11 cellular contexts compared by ENCODE assay signal in genomic region chr3:71168043-71168720, GRCh38.
DNase-seq lines count a peak whose midpoint lies in the region; ATAC-seq and TF ChIP-seq lines count a peak whose summit lies in the region.
"Had no signal": no experiment of that assay in that cellular context is flagged by ENCODE, and none has a peak within 500 bp of the region (broad histone marks: within the 10 kb centered on the region; RNA-seq: fewer than 3 reads in every experiment).

No MANE protein-coding gene starts in this region.

- peaks cover 92% of the 10 kb centered on the region for H3K36me3 Mint-ChIP-seq in CD4-positive, alpha-beta T cell (ENCODE audit: low read depth)
- peaks cover 15% of the 10 kb centered on the region for H3K36me3 Mint-ChIP-seq in progenitor cell of endocrine pancreas (ENCODE audit: insufficient read depth)

- peak overlapping the region in 2 of 4 donors; percentile 18 to 34 for H3K4me3 ChIP-seq in esophagus muscularis mucosa
- H3K4me3 ChIP-seq: skin epidermis had no signal

- TF ChIP-seq EP300 in esophagus muscularis mucosa (IDR thresholded peaks at IDR 0.05) = no peak

- no peaks in the 10 kb centered on the region for H3K27me3 ChIP-seq in CD4-positive, alpha-beta T cell (ENCODE audit: control insufficient read depth, insufficient read depth, low read length)
- no peaks in the 10 kb centered on the region for H3K27me3 ChIP-seq in esophagus muscularis mucosa

- H3K9me3 ChIP-seq in CD4-positive, alpha-beta T cell (ENCODE audit: control insufficient read depth, low read length) = no peaks in the 10 kb centered on the region
- H3K9me3 ChIP-seq in esophagus muscularis mucosa = no peaks in the 10 kb centered on the region

- peaks cover 63% of the 10 kb centered on the region for H3K4me1 Mint-ChIP-seq in CD4-positive, alpha-beta T cell (ENCODE audit: low read depth)
- peaks cover 82% of the 10 kb centered on the region for H3K4me1 Mint-ChIP-seq in progenitor cell of endocrine pancreas (ENCODE audit: low read depth)

- intact Hi-C loops in CD4-positive, alpha-beta T cell (cut with DNase I, micrococcal nuclease) = no loop called here
- intact Hi-C loops in esophagus muscularis mucosa (cut with DNase I) = no loop called here

- WGBS in esophagus muscularis mucosa = 77% methylated on average over 7 of the region's 7 CpGs

- no peak overlapping the region for H3K27ac ChIP-seq in CD4-positive, alpha-beta T cell (ENCODE audit: low read depth, low read length)
- peak overlapping the region; percentile 21 to 71 (median 60) for H3K27ac ChIP-seq in esophagus muscularis mucosa (replicated peaks in 1 of 4)

- H3K27me3 Mint-ChIP-seq in CD4-positive, alpha-beta T cell = no peaks in the 10 kb centered on the region
- H3K27me3 Mint-ChIP-seq in progenitor cell of endocrine pancreas = no peaks in the 10 kb centered on the region
- H3K27me3 Mint-ChIP-seq: central memory CD8-positive, alpha-beta T cell had no signal

- ATAC-seq in CD4-positive, alpha-beta T cell (ENCODE audit: poor library complexity) = no peak
- ATAC-seq in SK-N-SH treated with all-trans-retinoic acid at 6 μM for 48 hours (peak; percentile 39; the same call in 2 of the 3 replicates), GM21717 (IDR thresholded peaks at IDR 0.05; ENCODE audit: unreplicated experiment) (no peak)

- H3K36me3 ChIP-seq in esophagus muscularis mucosa = no peaks in the 10 kb centered on the region

- no peaks in the 10 kb centered on the region for H3K9me3 Mint-ChIP-seq in CD4-positive, alpha-beta T cell
- no peaks in the 10 kb centered on the region for H3K9me3 Mint-ChIP-seq in progenitor cell of endocrine pancreas (ENCODE audit: low read depth)
- H3K9me3 Mint-ChIP-seq: central memory CD8-positive, alpha-beta T cell had no signal

- no peak overlapping the region for H3K4me3 Mint-ChIP-seq in CD4-positive, alpha-beta T cell
- H3K4me3 Mint-ChIP-seq in progenitor cell of endocrine pancreas (ENCODE audit: low read depth) = peak overlapping the region; percentile 53
- H3K4me3 Mint-ChIP-seq: central memory CD8-positive, alpha-beta T cell had no signal

- DNase-seq in CD4-positive, alpha-beta T cell = no peak
- DNase-seq in esophagus muscularis mucosa (ENCODE audit: extremely low spot score) (no peak), progenitor cell of endocrine pancreas (ENCODE audit: low spot score, unreplicated experiment) (no peak), DMS 273 treated with DMSO at 0.1 percent for 48 hours (lab: John Stamatoyannopoulos, UW) (no peak), amygdala (lab: John Stamatoyannopoulos, UW) (no peak)
- DNase-seq in activated CD4-positive, alpha-beta T cell treated with anti-CD3 and anti-CD28 coated beads, Interleukin-2, amount 50 U/mL, for 1 hour = no peak
- DNase-seq: activated CD8-positive, alpha-beta memory T cell treated with anti-CD3 and anti-CD28 coated beads, Interleukin-2, amount 50 U/mL, for 4 hours had no signal

- CTCF ChIA-PET in CD4-positive, alpha-beta T cell (lab: Charles Lee) = interaction anchor here (1.5 kb wide), 1 partner anchor 19 kb away, joined by 4 read pairs; no protein-coding TSS in a partner anchor

- TF ChIP-seq POLR2A in esophagus muscularis mucosa (IDR thresholded peaks at IDR 0.05; ENCODE audit: low read depth) = no peak

- POLR2A ChIA-PET in CD4-positive, alpha-beta T cell (lab: Charles Lee) = no interaction called here

- peaks cover 0 to 29% (median 20%) of the 10 kb centered on the region in 4 donors for H3K4me1 ChIP-seq in esophagus muscularis mucosa

- peak overlapping the region; percentile 12 for H3K27ac Mint-ChIP-seq in CD4-positive, alpha-beta T cell
- peak overlapping the region; percentile 91 for H3K27ac Mint-ChIP-seq in progenitor cell of endocrine pancreas

- no peak for TF ChIP-seq CTCF in CD4-positive, alpha-beta T cell (IDR thresholded peaks at IDR 0.05)
- TF ChIP-seq CTCF in esophagus muscularis mucosa (IDR thresholded peaks at IDR 0.05) (no peak), progenitor cell of endocrine pancreas (IDR thresholded peaks at IDR 0.05; ENCODE audit: unreplicated experiment) (no peak)

TF ChIP-seq in SK-N-SH treated with all-trans-retinoic acid at 6 μM for 48 hours, 23 proteins besides CTCF, POLR2A, EP300 and RAD21:
- TF ChIP-seq, protein P1, sequence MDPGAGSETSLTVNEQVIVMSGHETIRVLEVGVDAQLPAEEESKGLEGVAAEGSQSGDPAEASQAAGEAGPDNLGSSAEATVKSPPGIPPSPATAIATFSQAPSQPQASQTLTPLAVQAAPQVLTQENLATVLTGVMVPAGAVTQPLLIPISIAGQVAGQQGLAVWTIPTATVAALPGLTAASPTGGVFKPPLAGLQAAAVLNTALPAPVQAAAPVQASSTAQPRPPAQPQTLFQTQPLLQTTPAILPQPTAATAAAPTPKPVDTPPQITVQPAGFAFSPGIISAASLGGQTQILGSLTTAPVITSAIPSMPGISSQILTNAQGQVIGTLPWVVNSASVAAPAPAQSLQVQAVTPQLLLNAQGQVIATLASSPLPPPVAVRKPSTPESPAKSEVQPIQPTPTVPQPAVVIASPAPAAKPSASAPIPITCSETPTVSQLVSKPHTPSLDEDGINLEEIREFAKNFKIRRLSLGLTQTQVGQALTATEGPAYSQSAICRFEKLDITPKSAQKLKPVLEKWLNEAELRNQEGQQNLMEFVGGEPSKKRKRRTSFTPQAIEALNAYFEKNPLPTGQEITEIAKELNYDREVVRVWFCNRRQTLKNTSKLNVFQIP (CRISPR knock-in tag; IDR thresholded peaks at IDR 0.05; ENCODE audit: borderline replicate concordance, low read depth) = no peak
- TF ChIP-seq SNAI2 (CRISPR knock-in tag; IDR thresholded peaks at IDR 0.05) (no peak), PPARA (CRISPR knock-in tag; IDR thresholded peaks at IDR 0.05; ENCODE audit: borderline replicate concordance) (no peak), TCF4 (CRISPR knock-in tag; IDR thresholded peaks at IDR 0.05; ENCODE audit: borderline replicate concordance) (no peak), ZFP3 (CRISPR knock-in tag; IDR thresholded peaks at IDR 0.05) (no peak)
